Comparison of ENCODE assay signal across 8 cellular contexts in genomic region chr17:45372325-45372869, GRCh38. TPM values are rescaled to one million over a fixed set of nuclear protein-coding genes. Genes with fewer than 3 reads are reported as not detected.
A peak's percentile ranks its signal among the peaks of the same experiment; 100 is the strongest.
DNase-seq lines count a peak whose midpoint lies in the region; TF ChIP-seq lines count a peak whose summit lies in the region.

No MANE protein-coding gene starts in this region.

- H3K4me3 ChIP-seq in SJSA1: no peak overlapping the region
- H3K4me3 ChIP-seq in fibroblast of mammary gland (ENCODE audit: control insufficient read depth, low read depth, low read length): no peak overlapping the region

- H3K9me3 ChIP-seq in SJSA1 (replicated peaks): no peaks in the 10 kb centered on the region

- H3K27ac ChIP-seq in SJSA1: peak overlapping the region; percentile 95

- no peaks in the 10 kb centered on the region for H3K36me3 ChIP-seq in SJSA1

- intact Hi-C loops in posterior vena cava (cut with DNase I): loop anchor here in 1 of 2 donors (10.0 kb wide), 1 partner anchor 48 kb away; no protein-coding TSS in a partner anchor

- H3K4me1 ChIP-seq in SJSA1 (replicated peaks): peaks cover 79% of the 10 kb centered on the region

- no peak for TF ChIP-seq CTCF in fibroblast of mammary gland (conservative IDR thresholded peaks at IDR 0.05; ENCODE audit: control insufficient read depth, insufficient read depth, low read depth, low read length)

- H3K27me3 ChIP-seq in SJSA1 (replicated peaks): no peaks in the 10 kb centered on the region

- DNase-seq in ELR (ENCODE audit: low read depth) (peak; percentile 67), SJSA1 (ENCODE audit: low read depth in 1 of 2, low spot score in 2 of 2) (peak in 1 of 2 experiments; percentile 50), fibroblast of mammary gland (ENCODE audit: low read depth) (peak; percentile 44), posterior vena cava (ENCODE audit: low spot score) (peak; percentile 23), HT-29 (ENCODE audit: low spot score) (no peak), dedifferentiated amniotic fluid mesenchymal stem cell (ENCODE audit: extremely low spot score) (no peak), globus pallidus (ENCODE audit: low spot score) (no peak), 8988T (no peak)

RNA-seq across cellular contexts. Expression of gene MAP3K14, which starts 55.6 kb away (rescaled TPM):
- total RNA-seq in SJSA1 (2014; rRNA removed; shearing (Covaris generic)): 3.7 and 5.5 TPM in 2 replicates
- total RNA-seq in posterior vena cava: 1 to 10 TPM; 9.1 to 9.7 TPM
- 5.9 and 6.2 TPM in 2 replicates for total RNA-seq in HT-29 (2014; rRNA removed; shearing (Covaris generic))

Comparison
In these comparisons a context has a peak if more than half of its experiments do, and no peak if none do; other contexts are left out.
1. DNase-seq: peak in ELR (single experiment), fibroblast of mammary gland (single experiment) and posterior vena cava (single experiment); none in HT-29 (single experiment), dedifferentiated amniotic fluid mesenchymal stem cell (single experiment), globus pallidus (single experiment) and 8988T (single experiment).